29 cellular contexts compared by ENCODE assay signal in genomic region chr16:26547681-26548080, GRCh38.
"Had no signal": no experiment of that assay in that cellular context is flagged by ENCODE, and none has a peak within 500 bp of the region (broad histone marks: within the 10 kb centered on the region; RNA-seq: fewer than 3 reads in every experiment).

No MANE protein-coding gene starts in this region.

- H3K36me3 ChIP-seq: stomach, suprapubic skin, thoracic aorta, thyroid gland, tibial artery, tibial nerve, transverse colon, upper lobe of left lung, upper lobe of right lung, uterus, vagina had no signal

- H3K36me3 Mint-ChIP-seq: stimulated activated effector memory CD8-positive, alpha-beta T cell treated with anti-CD3 and anti-CD28 coated beads, Interleukin-12 subunit alpha, Interleukin-12 subunit beta, amount 100 ng/mL, for 72 hours; stimulated activated memory B cell treated with anti-CD40 and anti-IgM and Interleukin-4, amounts not matched to agents 10 μg/mL and 1 μg/mL and 100 μg/mL, for 72 hours; stimulated activated naive B cell treated with anti-CD40 and anti-IgM and Interleukin-4, amounts not matched to agents 10 μg/mL and 1 μg/mL and 100 μg/mL, for 72 hours; type B pancreatic cell had no signal

- H3K27me3 ChIP-seq: stomach, suprapubic skin, testis, thyroid gland, tibial artery, tibial nerve, transverse colon, upper lobe of left lung, upper lobe of right lung, uterus, vagina had no signal

- H3K4me3 Mint-ChIP-seq: stimulated activated effector memory CD8-positive, alpha-beta T cell treated with anti-CD3 and anti-CD28 coated beads, Interleukin-12 subunit alpha, Interleukin-12 subunit beta, amount 100 ng/mL, for 72 hours; stimulated activated memory B cell treated with anti-CD40 and anti-IgM and Interleukin-4, amounts not matched to agents 10 μg/mL and 1 μg/mL and 100 μg/mL, for 72 hours; stimulated activated naive B cell treated with anti-CD40 and anti-IgM and Interleukin-4, amounts not matched to agents 10 μg/mL and 1 μg/mL and 100 μg/mL, for 72 hours; stimulated activated naive CD8-positive, alpha-beta T cell treated with anti-CD3 and anti-CD28 coated beads, Interleukin-15, amount 100 ng/mL, for 72 hours; stimulated activated naive CD8-positive, alpha-beta T cell treated with anti-CD3 and anti-CD28 coated beads, Interleukin-15, Interleukin-2, amounts not matched to agents 100 ng/mL and 50 ng/mL, for 24 hours; type B pancreatic cell had no signal

- H3K9me3 Mint-ChIP-seq: stimulated activated effector memory CD8-positive, alpha-beta T cell treated with anti-CD3 and anti-CD28 coated beads, Interleukin-12 subunit alpha, Interleukin-12 subunit beta, amount 100 ng/mL, for 72 hours; stimulated activated naive B cell treated with anti-CD40 and anti-IgM and Interleukin-4, amounts not matched to agents 10 μg/mL and 1 μg/mL and 100 μg/mL, for 72 hours; stimulated activated naive CD8-positive, alpha-beta T cell treated with anti-CD3 and anti-CD28 coated beads, Interleukin-15, amount 100 ng/mL, for 72 hours; stimulated activated naive CD8-positive, alpha-beta T cell treated with anti-CD3 and anti-CD28 coated beads, Interleukin-15, Interleukin-2, amounts not matched to agents 100 ng/mL and 50 ng/mL, for 24 hours; type B pancreatic cell had no signal

- ATAC-seq: stimulated activated effector memory CD8-positive, alpha-beta T cell treated with anti-CD3 and anti-CD28 coated beads, Interleukin-12 subunit alpha, Interleukin-12 subunit beta, amount 100 ng/mL, for 72 hours; stimulated activated memory B cell treated with anti-CD40 and anti-IgM and Interleukin-4, amounts not matched to agents 10 μg/mL and 1 μg/mL and 100 μg/mL, for 72 hours; stimulated activated naive B cell treated with anti-CD40 and anti-IgM and Interleukin-4, amounts not matched to agents 10 μg/mL and 1 μg/mL and 100 μg/mL, for 72 hours; stimulated activated naive CD8-positive, alpha-beta T cell treated with anti-CD3 and anti-CD28 coated beads, Interleukin-15, amount 100 ng/mL, for 72 hours; stimulated activated naive CD8-positive, alpha-beta T cell treated with anti-CD3 and anti-CD28 coated beads, Interleukin-15, Interleukin-2, amounts not matched to agents 100 U/mL and 50 U/mL, for 24 hours; upper lobe of right lung had no signal

- H3K27me3 Mint-ChIP-seq: stimulated activated memory B cell treated with anti-CD40 and anti-IgM and Interleukin-4, amounts not matched to agents 10 μg/mL and 1 μg/mL and 100 μg/mL, for 72 hours had no signal

- H3K27ac Mint-ChIP-seq: stimulated activated effector memory CD8-positive, alpha-beta T cell treated with anti-CD3 and anti-CD28 coated beads, Interleukin-12 subunit alpha, Interleukin-12 subunit beta, amount 100 ng/mL, for 72 hours; stimulated activated memory B cell treated with anti-CD40 and anti-IgM and Interleukin-4, amounts not matched to agents 10 μg/mL and 1 μg/mL and 100 μg/mL, for 72 hours; stimulated activated naive B cell treated with anti-CD40 and anti-IgM and Interleukin-4, amounts not matched to agents 10 μg/mL and 1 μg/mL and 100 μg/mL, for 72 hours; stimulated activated naive CD8-positive, alpha-beta T cell treated with anti-CD3 and anti-CD28 coated beads, Interleukin-15, amount 100 ng/mL, for 72 hours; stimulated activated naive CD8-positive, alpha-beta T cell treated with anti-CD3 and anti-CD28 coated beads, Interleukin-15, Interleukin-2, amounts not matched to agents 100 ng/mL and 50 ng/mL, for 24 hours; type B pancreatic cell had no signal

- H3K4me3 ChIP-seq: stomach, suprapubic skin, testis, thoracic aorta, thyroid gland, tibial artery, tibial nerve, transverse colon, upper lobe of left lung, upper lobe of right lung, uterus, vagina had no signal

- H3K27ac ChIP-seq: stomach, suprapubic skin, testis, thoracic aorta, thyroid gland, tibial artery, tibial nerve, transverse colon, upper lobe of left lung, upper lobe of right lung, uterus, vagina had no signal

- H3K9me3 ChIP-seq: stomach, suprapubic skin, testis, thoracic aorta, thyroid gland, tibial artery, tibial nerve, transverse colon, upper lobe of left lung, upper lobe of right lung, uterus, vagina had no signal

- FAIRE-seq: urothelium cell line had no signal

- H3K4me1 Mint-ChIP-seq: stimulated activated effector memory CD8-positive, alpha-beta T cell treated with anti-CD3 and anti-CD28 coated beads, Interleukin-12 subunit alpha, Interleukin-12 subunit beta, amount 100 ng/mL, for 72 hours; stimulated activated memory B cell treated with anti-CD40 and anti-IgM and Interleukin-4, amounts not matched to agents 10 μg/mL and 1 μg/mL and 100 μg/mL, for 72 hours; stimulated activated naive B cell treated with anti-CD40 and anti-IgM and Interleukin-4, amounts not matched to agents 10 μg/mL and 1 μg/mL and 100 μg/mL, for 72 hours; stimulated activated naive CD8-positive, alpha-beta T cell treated with anti-CD3 and anti-CD28 coated beads, Interleukin-15, amount 100 ng/mL, for 72 hours had no signal

- DNase-seq: stimulated activated CD4-positive, alpha-beta T cell treated with anti-CD3 and anti-CD28 coated beads, Interleukin-2, amount 100 ng/mL, for 48 hours; stimulated activated CD4-positive, alpha-beta T cell treated with anti-CD3 and anti-CD28 coated beads, Interleukin-4, amount 100 ng/mL, for 1 hour; stimulated activated CD4-positive, alpha-beta T cell treated with anti-CD3 and anti-CD28 coated beads, Interleukin-4, amount 100 ng/mL, for 24 hours; stimulated activated CD4-positive, alpha-beta T cell treated with anti-CD3 and anti-CD28 coated beads, Interleukin-4, amount 100 ng/mL, for 4 hours; stimulated activated CD8-positive, alpha-beta memory T cell treated with anti-CD3 and anti-CD28 coated beads, Interleukin-4, amount 100 ng/mL, for 48 hours; stimulated activated naive B cell treated with anti-CD40 and anti-IgM and Interleukin-4, amounts not matched to agents 10 μg/mL and 1 μg/mL and 100 μg/mL, for 72 hours; stimulated activated naive CD4-positive, alpha-beta T cell; stimulated activated naive CD4-positive, alpha-beta T cell treated with Interleukin-2 at 50 U/mL for 16 hours; stimulated activated naive CD8-positive, alpha-beta T cell treated with anti-CD3 and anti-CD28 coated beads, Interleukin-15, amount 100 ng/mL, for 72 hours; stimulated activated naive CD8-positive, alpha-beta T cell treated with anti-CD3 and anti-CD28 coated beads, Interleukin-15, Interleukin-2, amounts not matched to agents 100 U/mL and 50 U/mL, for 24 hours; stomach; substantia nigra; testis; thyroid gland; tibial artery; transverse colon; trophoblast cell; upper lobe of left lung; upper lobe of right lung; uterus had no signal

- H3K4me1 ChIP-seq: stomach, suprapubic skin, testis, thyroid gland, tibial artery, tibial nerve, transverse colon, upper lobe of left lung, upper lobe of right lung, uterus, vagina had no signal
